30 cellular contexts compared by ENCODE assay signal in the genomic region with DNA sequence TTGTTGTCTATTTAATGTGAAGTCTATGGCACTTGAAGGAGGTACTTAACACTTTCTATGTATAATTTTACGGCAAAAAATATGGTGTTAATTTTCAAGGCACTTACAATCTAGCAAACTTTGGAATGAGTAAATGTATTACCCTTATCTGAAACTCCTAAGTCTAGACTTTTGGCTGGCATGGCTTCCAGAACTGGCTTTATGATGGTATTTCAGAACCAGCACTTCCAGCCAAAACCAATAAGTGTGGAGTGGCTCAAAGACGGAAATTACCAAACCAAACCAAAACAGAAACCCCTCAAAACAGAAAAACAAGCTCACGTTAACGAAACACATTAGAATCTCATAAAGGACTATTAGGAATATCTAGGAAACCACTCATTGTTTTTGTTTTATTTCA.
"Had no signal": no experiment of that assay in that cellular context is flagged by ENCODE, and none has a peak within 500 bp of the region (broad histone marks: within the 10 kb centered on the region; RNA-seq: fewer than 3 reads in every experiment).

No MANE protein-coding gene starts in this region.

- ATAC-seq: activated T-cell treated with anti-CD3 and anti-CD28 coated beads, Interleukin-2, amount 50 U/mL, for 72 hours; activated T-helper 17 cell treated with anti-CD3 and anti-CD28 coated beads, Interleukin-2, amount 50 U/mL, for 72 hours had no signal

- H3K27me3 ChIP-seq: cardiac muscle cell had no signal

- H3K4me3 ChIP-seq: cardiac muscle cell had no signal

- H3K27ac ChIP-seq: cardiac muscle cell, WERI-Rb-1 had no signal

- DNase-seq: activated CD4-positive, alpha-beta memory T cell treated with anti-CD3 and anti-CD28 coated beads, Interleukin-2, amount 10 ng/mL, durations not matched to agents 7 days and 5 days; activated CD4-positive, alpha-beta T cell treated with anti-CD3 and anti-CD28 coated beads for 1 hour; activated CD4-positive, alpha-beta T cell treated with anti-CD3 and anti-CD28 coated beads for 48 hours; activated CD4-positive, CD25-positive, alpha-beta regulatory T cell; activated gamma-delta T cell; activated naive CD4-positive, alpha-beta T cell treated with Interleukin-2 at 50 U/mL for 16 hours; activated naive CD8-positive, alpha-beta T cell treated with anti-CD3 and anti-CD28 coated beads, Interleukin-2, amount 10 ng/mL, durations not matched to agents 7 days and 5 days; activated T-cell treated with anti-CD3 and anti-CD28 coated beads, Interleukin-2, amount 50 U/mL, for 1 hour; activated T-cell treated with anti-CD3 and anti-CD28 coated beads, Interleukin-2, amount 50 U/mL, for 72 hours; anterior cingulate cortex; Karpas-422; KBM-7; MM.1S; NCI-H1092 treated with DMSO at 0.1 percent for 48 hours; NCI-H1417; NCI-H146; NCI-H187; NCI-H2029 treated with DMSO at 0.1 percent for 48 hours; NCI-H2107; NCI-H510A treated with DMSO at 0.1 percent for 48 hours; NCI-H526 treated with DMSO at 0.1 percent for 48 hours; NCI-H82; Right ventricle myocardium superior; SW 1271; T-helper 1 cell; T-helper 2 cell; T-helper 9 cell; WERI-Rb-1 had no signal

- H3K36me3 ChIP-seq: cardiac muscle cell, WERI-Rb-1 had no signal
